Comparison of ENCODE assay signal across 28 cellular contexts in genomic region chr11:91178366-91178765, GRCh38.
"Had no signal": no experiment of that assay in that cellular context is flagged by ENCODE, and none has a peak within 500 bp of the region (broad histone marks: within the 10 kb centered on the region; RNA-seq: fewer than 3 reads in every experiment).

No MANE protein-coding gene starts in this region.

- H3K9me3 ChIP-seq: Peyer's patch, SJSA1 had no signal

- DNase-seq: activated CD4-positive, alpha-beta memory T cell treated with anti-CD3 and anti-CD28 coated beads, Interleukin-2, amount 10 ng/mL, durations not matched to agents 7 days and 5 days; activated CD4-positive, alpha-beta T cell treated with anti-CD3 and anti-CD28 coated beads for 36 hours; activated CD4-positive, alpha-beta T cell treated with anti-CD3 and anti-CD28 coated beads, Interleukin-2, amount 50 U/mL, for 1 hour; activated gamma-delta T cell; activated naive CD4-positive, alpha-beta T cell treated with anti-CD3 and anti-CD28 coated beads for 36 hours; activated T-cell treated with anti-CD3 and anti-CD28 coated beads for 4 hours; activated T-cell treated with anti-CD3 and anti-CD28 coated beads, Interleukin-2, amount 50 U/mL, for 48 hours; anterior cingulate cortex; central memory CD4-positive, alpha-beta T cell; Karpas-422; NCI-H1092; NCI-H1417 treated with DMSO at 0.1 percent for 48 hours; NCI-H1694; NCI-H2029; NCI-H2107; NCI-H2171 treated with DMSO at 0.1 percent for 48 hours; NCI-H345; NCI-H510A treated with DMSO at 0.1 percent for 48 hours; NCI-H69; Peyer's patch; SHP77; T-cell; T-helper 2 cell; WERI-Rb-1 had no signal

- H3K36me3 ChIP-seq: Peyer's patch, SJSA1, WERI-Rb-1 had no signal

- H3K4me3 ChIP-seq: Peyer's patch, SJSA1 had no signal

- H3K27ac ChIP-seq: Peyer's patch, RWPE1, SJSA1, WERI-Rb-1 had no signal

- H3K4me1 ChIP-seq: Peyer's patch, SJSA1 had no signal

- H3K4me3 Mint-ChIP-seq: activated CD4-positive, alpha-beta memory T cell treated with anti-CD3 and anti-CD28 coated beads, Interleukin-2, amount 10 ng/mL, durations not matched to agents 7 days and 5 days; activated CD4-positive, alpha-beta T cell treated with anti-CD3 and anti-CD28 coated beads for 36 hours; activated naive CD4-positive, alpha-beta T cell treated with anti-CD3 and anti-CD28 coated beads for 36 hours; activated naive CD8-positive, alpha-beta T cell; activated T-helper 17 cell treated with anti-CD3 and anti-CD28 coated beads, Interleukin-2, amount 50 U/mL, for 72 hours; T-cell had no signal

- H3K27ac Mint-ChIP-seq: activated CD4-positive, alpha-beta memory T cell treated with anti-CD3 and anti-CD28 coated beads, Interleukin-2, amount 10 ng/mL, durations not matched to agents 7 days and 5 days; activated CD4-positive, alpha-beta T cell treated with anti-CD3 and anti-CD28 coated beads for 36 hours; activated naive CD4-positive, alpha-beta T cell treated with anti-CD3 and anti-CD28 coated beads for 36 hours; activated naive CD8-positive, alpha-beta T cell; activated T-helper 17 cell treated with anti-CD3 and anti-CD28 coated beads, Interleukin-2, amount 50 U/mL, for 72 hours; T-cell had no signal

- H3K27me3 ChIP-seq: Peyer's patch, SJSA1 had no signal

- ATAC-seq: activated CD4-positive, alpha-beta T cell treated with anti-CD3 and anti-CD28 coated beads for 36 hours; activated T-helper 17 cell treated with anti-CD3 and anti-CD28 coated beads, Interleukin-2, amount 50 U/mL, for 72 hours; T-cell had no signal

- H3K4me1 Mint-ChIP-seq: activated CD4-positive, alpha-beta memory T cell treated with anti-CD3 and anti-CD28 coated beads, Interleukin-2, amount 10 ng/mL, durations not matched to agents 7 days and 5 days; activated CD4-positive, alpha-beta T cell treated with anti-CD3 and anti-CD28 coated beads for 36 hours; activated T-helper 17 cell treated with anti-CD3 and anti-CD28 coated beads, Interleukin-2, amount 50 U/mL, for 72 hours; T-cell had no signal

- H3K36me3 Mint-ChIP-seq: activated naive CD8-positive, alpha-beta T cell; T-cell had no signal

- H3K27me3 Mint-ChIP-seq: activated CD4-positive, alpha-beta memory T cell treated with anti-CD3 and anti-CD28 coated beads, Interleukin-2, amount 10 ng/mL, durations not matched to agents 7 days and 5 days; activated CD4-positive, alpha-beta T cell treated with anti-CD3 and anti-CD28 coated beads for 36 hours; activated naive CD8-positive, alpha-beta T cell; activated T-helper 17 cell treated with anti-CD3 and anti-CD28 coated beads, Interleukin-2, amount 50 U/mL, for 72 hours; T-cell had no signal
